In genomic region chr1:167455786-167456446, GRCh38 we compare ENCODE assay signal across 8 cellular contexts.
DNase-seq lines count a peak whose midpoint lies in the region; ATAC-seq and TF ChIP-seq lines count a peak whose summit lies in the region.

No MANE protein-coding gene starts in this region.

- H4K20me1 ChIP-seq in Karpas-422 (ENCODE audit: insufficient read depth, low read depth, low read length) (no peaks in the 10 kb centered on the region), hepatocyte (ENCODE audit: insufficient read depth, poor library complexity, severe bottlenecking) (no peaks in the 10 kb centered on the region)

- TF ChIP-seq CTCF in ascending aorta (IDR thresholded peaks at IDR 0.05) (no peak), hepatocyte (IDR thresholded peaks at IDR 0.05; ENCODE audit: poor library complexity) (no peak), sigmoid colon (IDR thresholded peaks at IDR 0.05) (no peak)

- no peaks in the 10 kb centered on the region; the same call in 1 of the 2 replicates for H3K27me3 ChIP-seq in Karpas-422 (ENCODE audit: low read length)
- H3K27me3 ChIP-seq in ascending aorta = no peaks in the 10 kb centered on the region
- no peaks in the 10 kb centered on the region for H3K27me3 ChIP-seq in hepatocyte
- no peaks in the 10 kb centered on the region for H3K27me3 ChIP-seq in sigmoid colon

- peak overlapping the region; percentile 100 for H3K4me2 ChIP-seq in Karpas-422 (ENCODE audit: low read depth, low read length, poor library complexity, severe bottlenecking)
- peak overlapping the region; percentile 100 for H3K4me2 ChIP-seq in hepatocyte

- H3K9me3 ChIP-seq in Karpas-422 (ENCODE audit: low read length) = no peaks in the 10 kb centered on the region
- no peaks in the 10 kb centered on the region for H3K9me3 ChIP-seq in ascending aorta
- H3K9me3 ChIP-seq in hepatocyte (ENCODE audit: low read depth) = no peaks in the 10 kb centered on the region
- H3K9me3 ChIP-seq in sigmoid colon = no peaks in the 10 kb centered on the region

- ATAC-seq in GM21526 (IDR thresholded peaks at IDR 0.05; ENCODE audit: low FRiP score, unreplicated experiment) (peak; percentile 28), GM18861 (IDR thresholded peaks at IDR 0.05; ENCODE audit: unreplicated experiment) (no peak)

- H3K27ac ChIP-seq in Karpas-422 (ENCODE audit: low read length) = no peak overlapping the region
- peak overlapping the region; percentile 88 to 91 for H3K27ac ChIP-seq in ascending aorta
- H3K27ac ChIP-seq in hepatocyte = peak overlapping the region; percentile 46
- H3K27ac ChIP-seq in sigmoid colon = peak overlapping the region; percentile 76 to 87 (median 80)

- no peak for TF ChIP-seq POLR2A in sigmoid colon (IDR thresholded peaks at IDR 0.05)

- H3K9me2 ChIP-seq in Karpas-422 (replicated peaks; ENCODE audit: insufficient read depth, low read length) (no peaks in the 10 kb centered on the region), hepatocyte (replicated peaks; ENCODE audit: insufficient read depth) (no peaks in the 10 kb centered on the region)

- H3K4me3 ChIP-seq in GM08714 (ENCODE audit: low read length) = peak overlapping the region; percentile 63; the same call in 1 of the 2 replicates
- H3K4me3 ChIP-seq in Karpas-422 (ENCODE audit: low read length) = peak overlapping the region; percentile 73
- peak overlapping the region; percentile 82 to 96 for H3K4me3 ChIP-seq in ascending aorta
- H3K4me3 ChIP-seq in hepatocyte = peak overlapping the region; percentile 86
- H3K4me3 ChIP-seq in sigmoid colon = peak overlapping the region; percentile 53 to 81 (median 72)

- H3K9ac ChIP-seq in Karpas-422 (ENCODE audit: low read length) = peak overlapping the region; percentile 86

- H3K79me2 ChIP-seq in Karpas-422 (ENCODE audit: low read length) = no peaks in the 10 kb centered on the region
- H3K79me2 ChIP-seq in hepatocyte = no peaks in the 10 kb centered on the region

- H3K36me3 ChIP-seq in Karpas-422 (ENCODE audit: insufficient read depth, low read length) (no peaks in the 10 kb centered on the region), ascending aorta (no peaks in the 10 kb centered on the region), hepatocyte (replicated peaks; ENCODE audit: insufficient read depth, low read depth) (no peaks in the 10 kb centered on the region), sigmoid colon (no peaks in the 10 kb centered on the region)

- 14% methylated on average over 16 of the region's 23 CpGs for WGBS in hepatocyte (ENCODE audit: low lambda C conversion rate, missing lambda C conversion rate)
- WGBS in sigmoid colon, 2 donors = 3 to 4% methylated on average over 23 of the region's 23 CpGs

- intact Hi-C loops in ascending aorta (cut with DNase I) = loop anchor here (5.0 to 10.0 kb wide), 5 partner anchors 76 to 611 kb away; partner anchors contain the start of gene CREG1
- intact Hi-C loops in sigmoid colon (cut with DNase I) = loop anchor here (5.0 to 10.0 kb wide), 4 partner anchors 76 to 551 kb away; no protein-coding TSS in a partner anchor

- TF ChIP-seq EP300 in sigmoid colon (IDR thresholded peaks at IDR 0.05) = no peak

- no peak for DNase-seq in Karpas-422
- no peak for DNase-seq in ascending aorta (ENCODE audit: low spot score in 2 of 2)
- DNase-seq in hepatocyte (ENCODE audit: low spot score) = peak; percentile 40
- peak; percentile 65 for DNase-seq in sigmoid colon
- DNase-seq in SW 1271 (lab: John Stamatoyannopoulos, UW) = no peak

- H3K4me1 ChIP-seq in Karpas-422 (ENCODE audit: low read length) (peaks cover 21% of the 10 kb centered on the region), ascending aorta (peaks cover 0 to 4% of the 10 kb centered on the region in 2 donors), hepatocyte (ENCODE audit: insufficient read depth) (no peaks in the 10 kb centered on the region), sigmoid colon (peaks cover 0 to 8% (median 5%) of the 10 kb centered on the region in 4 donors)

- H2AFZ ChIP-seq in Karpas-422 (ENCODE audit: low read length) (peak overlapping the region; percentile 100), hepatocyte (peak overlapping the region; percentile 98)

Comparison
In these comparisons a context has a peak if more than half of its experiments do, and no peak if none do; other contexts are left out.
1. DNase-seq: peak in hepatocyte (single experiment) and sigmoid colon (single experiment); none in Karpas-422 (single experiment), ascending aorta (0 of 2) and SW 1271 (0 of 2).
2. Peak in every context shown above with its lines, with median percentiles within 50 percentile points of each other: H3K4me3 ChIP-seq.